28 cellular contexts compared by ENCODE assay signal in genomic region chr22:25536578-25536977, GRCh38. TPM values are rescaled to one million over a fixed set of nuclear protein-coding genes. Genes with fewer than 3 reads are reported as not detected.
DNase-seq lines count a peak whose midpoint lies in the region; ATAC-seq and TF ChIP-seq lines count a peak whose summit lies in the region.
"Had no signal": no experiment of that assay in that cellular context is flagged by ENCODE, and none has a peak within 500 bp of the region (broad histone marks: within the 10 kb centered on the region; RNA-seq: fewer than 3 reads in every experiment).

No MANE protein-coding gene starts in this region.

- H4K8ac ChIP-seq in neuronal stem cell (ENCODE audit: low read depth, low read length) = no peak overlapping the region

- H2BK15ac ChIP-seq in neuronal stem cell (ENCODE audit: low read length) = no peak overlapping the region

- H3K4me1 ChIP-seq in heart right ventricle (peaks cover 0 to 12% (median 8%) of the 10 kb centered on the region in 9 donors), uterus (no peaks in the 10 kb centered on the region), neuronal stem cell (ENCODE audit: control insufficient read depth in 2 of 2, insufficient read depth in 1 of 2, low read depth in 1 of 2, low read length in 2 of 2) (no peaks in the 10 kb centered on the region)
- H3K4me1 ChIP-seq: body of pancreas, left lung, suprapubic skin, upper lobe of right lung had no signal

- H3K14ac ChIP-seq in neuronal stem cell (ENCODE audit: low read length) = no peak overlapping the region

- H3K27ac ChIP-seq in heart right ventricle (peak overlapping the region in 1 of 10 donors; percentile 3), uterus (no peak overlapping the region), neuronal stem cell (replicated peaks; ENCODE audit: low read length) (no peak overlapping the region)
- H3K27ac ChIP-seq: body of pancreas, left lung, suprapubic skin, upper lobe of right lung had no signal

- DNase-seq in AG20443 (ENCODE audit: low spot score) (peak; percentile 28), heart right ventricle (no peak), nephron progenitor cell (no peak), uterus (no peak), HEK293T (ENCODE audit: extremely low spot score) (no peak), neuronal stem cell (ENCODE audit: low spot score) (no peak), NCI-H1436 treated with DMSO at 0.1 percent for 48 hours (lab: John Stamatoyannopoulos, UW) (no peak)
- DNase-seq: activated CD8-positive, alpha-beta T cell treated with anti-CD3 and anti-CD28 coated beads for 36 hours; activated naive CD4-positive, alpha-beta T cell treated with anti-CD3 and anti-CD28 coated beads, Interleukin-2, amount 50 U/mL, for 16 hours; AML-193; body of pancreas; CD4-positive, alpha-beta T cell; GOT3; left lung; naive thymus-derived CD4-positive, alpha-beta T cell; NCI-H1092 treated with DMSO at 0.1 percent for 48 hours; NCI-H187 treated with DMSO at 0.1 percent for 48 hours; NCI-H2171; NCI-H510A; OCI-M1; SHP77 treated with DMSO at 0.1 percent for 48 hours; stimulated activated naive CD4-positive, alpha-beta T cell; upper lobe of right lung had no signal

- no peaks in the 10 kb centered on the region for H3K79me1 ChIP-seq in neuronal stem cell (ENCODE audit: low read depth, low read length)

- no peak overlapping the region for H3K9ac ChIP-seq in neuronal stem cell (ENCODE audit: low read depth, low read length, poor library complexity)

- no peak overlapping the region for H4K91ac ChIP-seq in neuronal stem cell (ENCODE audit: low read depth, low read length, poor library complexity)

- no peak overlapping the region for H2BK12ac ChIP-seq in neuronal stem cell (ENCODE audit: low read length)

- no peaks in the 10 kb centered on the region for H3K27me3 ChIP-seq in heart right ventricle
- no peaks in the 10 kb centered on the region for H3K27me3 ChIP-seq in uterus
- H3K27me3 ChIP-seq in neuronal stem cell (ENCODE audit: control insufficient read depth in 3 of 3, insufficient read depth in 3 of 3, low read depth in 1 of 3, low read length in 3 of 3) = no peaks in the 10 kb centered on the region
- H3K27me3 ChIP-seq: body of pancreas, left lung, suprapubic skin, upper lobe of right lung had no signal

- POLR2A ChIA-PET in HEK293T (lab: Yijun Ruan, JAX) = no interaction called here

- H3K9me3 Mint-ChIP-seq in brain (peaks cover 0 to 7% (median 3%) of the 10 kb centered on the region in 5 experiments), nephron progenitor cell (peaks cover 20% of the 10 kb centered on the region)
- H3K9me3 Mint-ChIP-seq: activated CD8-positive, alpha-beta T cell treated with anti-CD3 and anti-CD28 coated beads for 36 hours; T-helper 2 cell treated with Interferon-gamma antibody and Interleukin-4, amounts not matched to agents 5 μg/mL and 100 μg/mL, for 36 hours had no signal

- H3K4me2 ChIP-seq in neuronal stem cell (ENCODE audit: insufficient read depth, low read length, poor library complexity, severe bottlenecking) = no peak overlapping the region
- H3K4me2 ChIP-seq: smooth muscle cell had no signal

- no peaks in the 10 kb centered on the region for H3K27me3 Mint-ChIP-seq in brain
- peaks cover 12% of the 10 kb centered on the region for H3K27me3 Mint-ChIP-seq in nephron progenitor cell (ENCODE audit: low read depth, poor library complexity)
- H3K27me3 Mint-ChIP-seq: activated CD8-positive, alpha-beta T cell treated with anti-CD3 and anti-CD28 coated beads for 36 hours; CD4-positive, alpha-beta T cell had no signal

- CTCF ChIA-PET in HEK293T (lab: Yijun Ruan, JAX) = no interaction called here

- no peak overlapping the region for H2AK5ac ChIP-seq in neuronal stem cell (ENCODE audit: low read depth, low read length)

- H3K4ac ChIP-seq in neuronal stem cell (ENCODE audit: low read length) = no peak overlapping the region

- no peak overlapping the region for H3K4me3 Mint-ChIP-seq in brain
- H3K4me3 Mint-ChIP-seq in nephron progenitor cell = no peak overlapping the region
- H3K4me3 Mint-ChIP-seq: activated CD8-positive, alpha-beta T cell treated with anti-CD3 and anti-CD28 coated beads for 36 hours; CD4-positive, alpha-beta T cell; naive thymus-derived CD4-positive, alpha-beta T cell; T-helper 2 cell treated with Interferon-gamma antibody and Interleukin-4, amounts not matched to agents 5 μg/mL and 100 μg/mL, for 36 hours had no signal

- H3K18ac ChIP-seq in neuronal stem cell (ENCODE audit: low read length) = no peak overlapping the region

- ATAC-seq in heart right ventricle = peak; percentile 41 to 92 (median 82)
- ATAC-seq: activated CD8-positive, alpha-beta T cell treated with anti-CD3 and anti-CD28 coated beads for 36 hours; body of pancreas; K562; left lung; naive thymus-derived CD4-positive, alpha-beta T cell; upper lobe of right lung had no signal

- no peaks in the 10 kb centered on the region for H3K36me3 ChIP-seq in heart right ventricle
- no peaks in the 10 kb centered on the region for H3K36me3 ChIP-seq in uterus
- no peaks in the 10 kb centered on the region for H3K36me3 ChIP-seq in neuronal stem cell (replicated peaks in 1 of 2; ENCODE audit: control insufficient read depth in 2 of 2, insufficient read depth in 2 of 2, low read length in 2 of 2)
- H3K36me3 ChIP-seq: left lung, suprapubic skin, upper lobe of right lung had no signal

- TF ChIP-seq CTCF in brain (conservative IDR thresholded peaks at IDR 0.05) (no peak), heart right ventricle (IDR thresholded peaks at IDR 0.05) (no peak), nephron progenitor cell (IDR thresholded peaks at IDR 0.05) (no peak), uterus (IDR thresholded peaks at IDR 0.05) (no peak)

- no peak overlapping the region for H2BK120ac ChIP-seq in neuronal stem cell (ENCODE audit: low read depth, low read length)

- H3K36me3 Mint-ChIP-seq in brain (peaks cover 74% of the 10 kb centered on the region), nephron progenitor cell (ENCODE audit: low read depth) (peaks cover 38% of the 10 kb centered on the region)

- H3K9me3 ChIP-seq in heart right ventricle (peaks cover 0 to 11% (median 0%) of the 10 kb centered on the region in 11 donors), uterus (no peaks in the 10 kb centered on the region), neuronal stem cell (replicated peaks in 1 of 2; ENCODE audit: control insufficient read depth in 2 of 2, insufficient read depth in 1 of 2, low read depth in 1 of 2, low read length in 2 of 2) (peaks cover 0 to 5% of the 10 kb centered on the region in 2 donors)
- H3K9me3 ChIP-seq: body of pancreas, suprapubic skin, upper lobe of right lung had no signal

- TF ChIP-seq POLR2A in uterus (IDR thresholded peaks at IDR 0.05) = no peak

- H2BK5ac ChIP-seq in neuronal stem cell (ENCODE audit: low read length) = no peak overlapping the region

- WGBS in heart right ventricle, 2 donors = 18 to 26% methylated on average over 4 of the region's 4 CpGs
- no CpG with 5 or more reads among the region's 4 CpGs for WGBS in neuronal stem cell (ENCODE audit: extremely low coverage in 2 of 2, insufficient read length in 2 of 2, insufficient replicate concordance in 1 of 2), 2 donors

- H3K23ac ChIP-seq in neuronal stem cell (ENCODE audit: low read depth, low read length, poor library complexity) = no peak overlapping the region

- H3K27ac Mint-ChIP-seq in brain (peak overlapping the region in 3 of 5 experiments; percentile 5 to 47 (median 46)), nephron progenitor cell (peak overlapping the region; percentile 29)
- H3K27ac Mint-ChIP-seq: activated CD8-positive, alpha-beta T cell treated with anti-CD3 and anti-CD28 coated beads for 36 hours; CD4-positive, alpha-beta T cell; naive thymus-derived CD4-positive, alpha-beta T cell; T-helper 2 cell treated with Interferon-gamma antibody and Interleukin-4, amounts not matched to agents 5 μg/mL and 100 μg/mL, for 36 hours had no signal

- no peak overlapping the region for H3K4me3 ChIP-seq in heart right ventricle
- H3K4me3 ChIP-seq in uterus = no peak overlapping the region
- H3K4me3 ChIP-seq in neuronal stem cell (ENCODE audit: low read length in 2 of 2) = no peak overlapping the region
- H3K4me3 ChIP-seq: body of pancreas, K562, left lung, smooth muscle cell, suprapubic skin, upper lobe of right lung had no signal

- intact Hi-C loops in heart right ventricle (cut with DNase I) (no loop called here), uterus (cut with DNase I; ENCODE audit: low total_unique reads) (no loop called here)

- H3K4me1 Mint-ChIP-seq in brain (peaks cover 3% of the 10 kb centered on the region), nephron progenitor cell (no peaks in the 10 kb centered on the region)

- no peak overlapping the region for H2AFZ ChIP-seq in neuronal stem cell (ENCODE audit: low read length)

TF ChIP-seq in HEK293T, 16 proteins besides CTCF, POLR2A, EP300 and RAD21:
- TF ChIP-seq L3MBTL2 (conservative IDR thresholded peaks at IDR 0.05) = no peak
- no peak for TF ChIP-seq SUZ12 (IDR thresholded peaks at IDR 0.05)
- no peak for TF ChIP-seq SP1 (IDR thresholded peaks at IDR 0.05)

RNA-seq across cellular contexts. Expression of gene GRK3, which starts 27.9 kb away (rescaled TPM):
- polyA plus RNA-seq in brain (ENCODE audit: insufficient read depth, low read depth, low replicate concordance) (2.5 TPM), heart right ventricle (1 to 10 TPM in 1 of 2 donors, under 1 TPM in 1; 0.97 to 2.1 TPM)
- total RNA-seq in heart right ventricle (1 to 10 TPM; 3.1 to 9.0 (median 5.5) TPM), uterus (10 to 100 TPM in 2 of 4 donors, 1 to 10 TPM in 2; 1.3 to 15.8 (median 8.9) TPM)
- 13.5 TPM for polyA plus RNA-seq in neuronal stem cell (2013, experiment 1 of 2)
- polyA plus RNA-seq in neuronal stem cell (2013, experiment 2 of 2) = 13.4 TPM
